8 cellular contexts compared by ENCODE assay signal in genomic region chrX:129983575-129984131, GRCh38. TPM values are rescaled to one million over a fixed set of nuclear protein-coding genes. Genes with fewer than 3 reads are reported as not detected.
DNase-seq lines count a peak whose midpoint lies in the region; ATAC-seq, FAIRE-seq and TF ChIP-seq lines count a peak whose summit lies in the region.
"Had no signal": no experiment of that assay in that cellular context is flagged by ENCODE, and none has a peak within 500 bp of the region (broad histone marks: within the 10 kb centered on the region; RNA-seq: fewer than 3 reads in every experiment).

No MANE protein-coding gene starts in this region.

- no peaks in the 10 kb centered on the region for H3K9me3 ChIP-seq in HAP-1
- no peaks in the 10 kb centered on the region for H3K9me3 ChIP-seq in body of pancreas
- no peaks in the 10 kb centered on the region for H3K9me3 ChIP-seq in ovary

- in situ Hi-C loops in HAP-1 (cut with MboI; ENCODE audit: low sequenced_read_pairs) = loop anchor here (5.0 kb wide), 1 partner anchor 51 kb away; no protein-coding TSS in a partner anchor
- in situ Hi-C loops in KBM-7 (cut with MboI; ENCODE audit: low pct_unique_long_range_greater_than_20kb, low sequenced_read_pairs) = no loop called here

- 0 to 1% methylated on average over 17 to 23 of the region's 52 CpGs for WGBS in body of pancreas, 2 donors
- WGBS in ovary, 3 donors = 36 to 51% (median 44%) methylated on average over 43 to 52 of the region's 52 CpGs

- H3K27ac ChIP-seq in body of pancreas (no peak overlapping the region), ovary (no peak overlapping the region)

- no peak for TF ChIP-seq EP300 in ovary (IDR thresholded peaks at IDR 0.05)

- H3K27me3 ChIP-seq in HAP-1 (ENCODE audit: low read depth) (no peaks in the 10 kb centered on the region), body of pancreas (no peaks in the 10 kb centered on the region), ovary (no peaks in the 10 kb centered on the region)

- TF ChIP-seq CTCF in body of pancreas (IDR thresholded peaks at IDR 0.05) (no peak), ovary (IDR thresholded peaks at IDR 0.05) (no peak)

- no peak for ATAC-seq in body of pancreas

- no peak for TF ChIP-seq POLR2A in body of pancreas (IDR thresholded peaks at IDR 0.05)
- TF ChIP-seq POLR2A in ovary (IDR thresholded peaks at IDR 0.05) = no peak

- DNase-seq in Daoy (ENCODE audit: low read depth) (peak; percentile 18), HAP-1 (ENCODE audit: low spot score in 2 of 2) (peak; percentile 32 to 69), body of pancreas (peak in 3 of 4 donors; percentile 8 to 14 (median 11)), ovary (peak; percentile 13 to 50 (median 42)), LoVo (ENCODE audit: low spot score) (no peak), GM19239 (ENCODE audit: insufficient read length, low spot score) (no peak), KBM-7 (no peak)
- DNase-seq: NCI-H1930 had no signal

- FAIRE-seq in GM19239 (lab: Jason Lieb, UNC) = no peak

- peaks cover 8% of the 10 kb centered on the region; the same call in 1 of the 2 replicates for H3K36me3 ChIP-seq in HAP-1 (replicated peaks)
- no peaks in the 10 kb centered on the region for H3K36me3 ChIP-seq in body of pancreas (replicated peaks in 1 of 2; ENCODE audit: insufficient read depth in 1 of 2, low read depth in 2 of 2)
- H3K36me3 ChIP-seq in ovary = no peaks in the 10 kb centered on the region

- no peak overlapping the region for H3K4me3 ChIP-seq in HAP-1
- H3K4me3 ChIP-seq in body of pancreas = no peak overlapping the region
- H3K4me3 ChIP-seq in ovary = no peak overlapping the region

- H3K4me1 ChIP-seq in HAP-1 (peaks cover 14% of the 10 kb centered on the region), body of pancreas (peaks cover 5% of the 10 kb centered on the region), ovary (ENCODE audit: insufficient read depth) (peaks cover 1% of the 10 kb centered on the region)

- intact Hi-C loops in body of pancreas (cut with DNase I) (no loop called here), ovary (cut with DNase I) (no loop called here)

RNA-seq across cellular contexts. Expression of gene BCORL1, which starts 1.2 kb away (rescaled TPM):
- total RNA-seq in Daoy (2014; rRNA removed; shearing (Covaris generic)) = 0.54 and 0.63 TPM in 2 replicates
- total RNA-seq in body of pancreas (1 to 10 TPM; 3.0 to 4.4 TPM), ovary (10 to 100 TPM in 5 of 7 donors, 1 to 10 TPM in 2; 3.3 to 45.1 (median 24.1) TPM)
- 1 to 10 TPM; 6.1 to 9.3 TPM for polyA plus RNA-seq in ovary

Comparison
In these comparisons a context has a peak if more than half of its experiments do, and no peak if none do; other contexts are left out.
1. DNase-seq: peak in Daoy (single experiment), HAP-1 (2 of 2), body of pancreas (3 of 4) and ovary (5 of 5); none in LoVo (single experiment), GM19239 (single experiment) and KBM-7 (single experiment).